21 cellular contexts compared by ENCODE assay signal in the genomic region with DNA sequence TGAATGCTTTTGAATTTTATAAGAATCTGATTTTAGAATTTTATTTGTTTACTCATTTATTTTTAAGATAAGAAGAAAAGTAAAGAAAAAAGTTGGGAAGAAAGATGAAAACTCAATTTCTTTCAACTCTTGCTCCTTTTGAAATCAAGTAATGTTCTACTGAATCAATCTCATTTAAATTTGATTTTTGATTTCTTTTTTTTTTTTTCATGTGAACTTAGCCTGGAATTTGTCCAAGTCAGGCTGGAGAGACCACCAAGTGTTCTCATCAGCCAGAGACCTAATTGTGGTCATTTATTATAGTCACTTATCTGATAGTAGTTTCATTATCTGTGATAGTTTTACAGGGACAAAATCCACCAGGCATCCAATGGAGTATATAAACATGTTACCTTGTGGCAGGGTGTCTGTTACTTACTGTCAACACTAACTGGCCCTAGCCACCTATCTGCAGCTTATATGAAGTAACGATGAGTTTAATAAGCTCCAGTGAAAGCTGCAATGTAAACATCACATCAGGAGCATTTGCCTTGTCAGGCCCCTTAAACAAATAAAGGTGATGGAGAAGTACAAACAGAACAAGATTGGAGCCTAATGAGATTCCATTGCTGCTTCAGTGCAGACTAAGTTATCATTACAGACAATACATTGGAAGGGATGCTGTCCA.
DNase-seq lines count a peak whose midpoint lies in the region; TF ChIP-seq lines count a peak whose summit lies in the region.
"Had no signal": no experiment of that assay in that cellular context is flagged by ENCODE, and none has a peak within 500 bp of the region (broad histone marks: within the 10 kb centered on the region; RNA-seq: fewer than 3 reads in every experiment).

No MANE protein-coding gene starts in this region.

- H3K9me3 Mint-ChIP-seq in nephron progenitor cell = no peaks in the 10 kb centered on the region
- H3K9me3 Mint-ChIP-seq: activated naive CD8-positive, alpha-beta T cell treated with anti-CD3 and anti-CD28 coated beads for 36 hours; activated T-helper 17 cell treated with anti-CD3 and anti-CD28 coated beads, Interleukin-2, amount 50 U/mL, for 72 hours; CD8-positive, alpha-beta T cell; stimulated activated memory B cell treated with anti-CD40 and anti-IgM and Interleukin-4, amounts not matched to agents 10 μg/mL and 1 μg/mL and 100 μg/mL, for 72 hours; T-helper 1 cell treated with Interleukin-12 subunit alpha and Interleukin-12 subunit beta and Interleukin-4 antibody, amounts not matched to agents 30 μg/mL and 1 μg/mL, for 36 hours had no signal

- peaks cover 85% of the 10 kb centered on the region for H3K4me1 Mint-ChIP-seq in nephron progenitor cell
- H3K4me1 Mint-ChIP-seq: activated CD4-positive, alpha-beta T cell treated with anti-CD3 and anti-CD28 coated beads, Interleukin-2, amount 10 ng/mL, durations not matched to agents 24 days and 14 days; activated CD8-positive, alpha-beta memory T cell treated with anti-CD3 and anti-CD28 coated beads, Interleukin-2, amount 10 ng/mL, durations not matched to agents 7 days and 5 days; activated naive CD8-positive, alpha-beta T cell treated with anti-CD3 and anti-CD28 coated beads for 36 hours; activated T-helper 17 cell treated with anti-CD3 and anti-CD28 coated beads, Interleukin-2, amount 50 U/mL, for 72 hours had no signal

- H3K27ac Mint-ChIP-seq in nephron progenitor cell = peak overlapping the region; percentile 72
- H3K27ac Mint-ChIP-seq: activated CD4-positive, alpha-beta T cell treated with anti-CD3 and anti-CD28 coated beads, Interleukin-2, amount 10 ng/mL, durations not matched to agents 24 days and 14 days; activated CD8-positive, alpha-beta memory T cell treated with anti-CD3 and anti-CD28 coated beads, Interleukin-2, amount 10 ng/mL, durations not matched to agents 7 days and 5 days; activated naive CD8-positive, alpha-beta T cell treated with anti-CD3 and anti-CD28 coated beads for 36 hours; activated T-helper 17 cell treated with anti-CD3 and anti-CD28 coated beads, Interleukin-2, amount 50 U/mL, for 72 hours; CD8-positive, alpha-beta T cell; stimulated activated memory B cell treated with anti-CD40 and anti-IgM and Interleukin-4, amounts not matched to agents 10 μg/mL and 1 μg/mL and 100 μg/mL, for 72 hours; T-helper 1 cell treated with Interleukin-12 subunit alpha and Interleukin-12 subunit beta and Interleukin-4 antibody, amounts not matched to agents 30 μg/mL and 1 μg/mL, for 36 hours had no signal

- no peak for TF ChIP-seq CTCF in nephron progenitor cell (IDR thresholded peaks at IDR 0.05)

- no peak overlapping the region for H3K4me3 Mint-ChIP-seq in nephron progenitor cell
- H3K4me3 Mint-ChIP-seq: activated CD4-positive, alpha-beta T cell treated with anti-CD3 and anti-CD28 coated beads, Interleukin-2, amount 10 ng/mL, durations not matched to agents 24 days and 14 days; activated CD8-positive, alpha-beta memory T cell treated with anti-CD3 and anti-CD28 coated beads, Interleukin-2, amount 10 ng/mL, durations not matched to agents 7 days and 5 days; activated naive CD8-positive, alpha-beta T cell treated with anti-CD3 and anti-CD28 coated beads for 36 hours; activated T-helper 17 cell treated with anti-CD3 and anti-CD28 coated beads, Interleukin-2, amount 50 U/mL, for 72 hours; CD8-positive, alpha-beta T cell; stimulated activated memory B cell treated with anti-CD40 and anti-IgM and Interleukin-4, amounts not matched to agents 10 μg/mL and 1 μg/mL and 100 μg/mL, for 72 hours; T-helper 1 cell treated with Interleukin-12 subunit alpha and Interleukin-12 subunit beta and Interleukin-4 antibody, amounts not matched to agents 30 μg/mL and 1 μg/mL, for 36 hours had no signal

- DNase-seq in DMS53 treated with DMSO at 0.1 percent for 48 hours (lab: John Stamatoyannopoulos, UW; ENCODE audit: unreplicated experiment) = peak; percentile 85
- peak; percentile 70 for DNase-seq in NCI-H146 (lab: John Stamatoyannopoulos, UW)
- DNase-seq in NCI-H82 (lab: John Stamatoyannopoulos, UW) = peak; percentile 96
- DNase-seq in nephron progenitor cell = no peak
- no peak for DNase-seq in 8988T
- no peak for DNase-seq in RKO (ENCODE audit: low spot score)
- DNase-seq in stimulated activated CD8-positive, alpha-beta memory T cell treated with anti-CD3 and anti-CD28 coated beads, Interleukin-4, amount 100 ng/mL, for 48 hours = no peak
- DNase-seq: activated CD4-positive, alpha-beta T cell treated with anti-CD3 and anti-CD28 coated beads, Interleukin-2, amount 10 ng/mL, durations not matched to agents 24 days and 14 days; activated CD8-positive, alpha-beta memory T cell treated with anti-CD3 and anti-CD28 coated beads, Interleukin-2, amount 10 ng/mL, durations not matched to agents 7 days and 5 days; activated naive CD8-positive, alpha-beta T cell treated with anti-CD3 and anti-CD28 coated beads for 36 hours; CD8-positive, alpha-beta T cell; dorsolateral prefrontal cortex; kidney glomerular epithelial cell; mammary epithelial cell; NCI-H1436; NCI-H524; OCI-M1; stimulated activated CD4-positive, alpha-beta T cell treated with anti-CD3 and anti-CD28 coated beads, Interleukin-1b, Interleukin-23, amount 100 ng/mL, for 48 hours had no signal

- peaks cover 10% of the 10 kb centered on the region for H3K27me3 Mint-ChIP-seq in nephron progenitor cell (ENCODE audit: low read depth, poor library complexity)
- H3K27me3 Mint-ChIP-seq: activated CD4-positive, alpha-beta T cell treated with anti-CD3 and anti-CD28 coated beads, Interleukin-2, amount 10 ng/mL, durations not matched to agents 24 days and 14 days; stimulated activated memory B cell treated with anti-CD40 and anti-IgM and Interleukin-4, amounts not matched to agents 10 μg/mL and 1 μg/mL and 100 μg/mL, for 72 hours had no signal

- H3K36me3 Mint-ChIP-seq in nephron progenitor cell (ENCODE audit: low read depth) = no peaks in the 10 kb centered on the region
- H3K36me3 Mint-ChIP-seq: activated CD8-positive, alpha-beta memory T cell treated with anti-CD3 and anti-CD28 coated beads, Interleukin-2, amount 10 ng/mL, durations not matched to agents 7 days and 5 days; activated naive CD8-positive, alpha-beta T cell treated with anti-CD3 and anti-CD28 coated beads for 36 hours; CD8-positive, alpha-beta T cell; stimulated activated memory B cell treated with anti-CD40 and anti-IgM and Interleukin-4, amounts not matched to agents 10 μg/mL and 1 μg/mL and 100 μg/mL, for 72 hours had no signal

Comparison
In these comparisons a context has a peak if more than half of its experiments do, and no peak if none do; other contexts are left out.
1. DNase-seq: peak in DMS53 treated with DMSO at 0.1 percent for 48 hours (single experiment), NCI-H146 (single experiment) and NCI-H82 (single experiment); none in nephron progenitor cell (single experiment), 8988T (single experiment), RKO (single experiment) and stimulated activated CD8-positive, alpha-beta memory T cell treated with anti-CD3 and anti-CD28 coated beads, Interleukin-4, amount 100 ng/mL, for 48 hours (single experiment).